Comparison of ENCODE assay signal across 1 cellular context in genomic region chr9:95048225-95049087, GRCh38.
TF ChIP-seq lines count a peak whose summit lies in the region.

No MANE protein-coding gene starts in this region.

TF ChIP-seq in HepG2, 621 proteins besides CTCF, POLR2A, EP300 and RAD21 (continued from another document):
- TF ChIP-seq ZNF646 (CRISPR knock-in tag; IDR thresholded peaks at IDR 0.05) (no peak), RXRA (CRISPR knock-in tag; IDR thresholded peaks at IDR 0.05) (peak; percentile 25; the same call in 1 of the 2 replicates), MTA1 (CRISPR knock-in tag; IDR thresholded peaks at IDR 0.05; ENCODE audit: borderline replicate concordance) (peak; percentile 63; the same call in 1 of the 2 replicates), IRF9 (CRISPR knock-in tag; IDR thresholded peaks at IDR 0.05; ENCODE audit: borderline replicate concordance) (0 out of 2 replicates have a peak, but pooled peaks have one; percentile 38), ZSCAN21 (CRISPR knock-in tag; IDR thresholded peaks at IDR 0.05; ENCODE audit: borderline replicate concordance) (0 out of 2 replicates have a peak, but pooled peaks have one; percentile 23), ZBTB37 (CRISPR knock-in tag; IDR thresholded peaks at IDR 0.05) (no peak), POLR2AphosphoS5 (IDR thresholded peaks at IDR 0.05; ENCODE audit: low read depth, low read length) (0 out of 2 replicates have a peak, but pooled peaks have one; percentile 5), KMT2A (CRISPR knock-in tag; IDR thresholded peaks at IDR 0.05) (peak; percentile 92), ZNF335 (CRISPR knock-in tag; IDR thresholded peaks at IDR 0.05) (no peak), ATF2 (CRISPR knock-in tag; IDR thresholded peaks at IDR 0.05) (peak; percentile 13; the same call in 1 of the 2 replicates), ZSCAN25 (CRISPR knock-in tag; IDR thresholded peaks at IDR 0.05) (no peak), TOE1 (CRISPR knock-in tag; IDR thresholded peaks at IDR 0.05) (no peak), PITX1 (CRISPR knock-in tag; IDR thresholded peaks at IDR 0.05) (peak; percentile 35; the same call in 1 of the 2 replicates), ZUFSP (CRISPR knock-in tag; IDR thresholded peaks at IDR 0.05; ENCODE audit: borderline replicate concordance) (no peak), HNRNPLL (IDR thresholded peaks at IDR 0.05; ENCODE audit: low read depth, low read length, poor library complexity, severe bottlenecking) (peak; percentile 49), KMT2B (CRISPR knock-in tag; IDR thresholded peaks at IDR 0.05) (no peak)
